In genomic region chr7:57404343-57404966, GRCh38 we compare ENCODE assay signal across 16 cellular contexts. TPM values are rescaled to one million over a fixed set of nuclear protein-coding genes. Genes with fewer than 3 reads are reported as not detected.
DNase-seq lines count a peak whose midpoint lies in the region; ATAC-seq and TF ChIP-seq lines count a peak whose summit lies in the region.
"Had no signal": no experiment of that assay in that cellular context is flagged by ENCODE, and none has a peak within 500 bp of the region (broad histone marks: within the 10 kb centered on the region; RNA-seq: fewer than 3 reads in every experiment).

No MANE protein-coding gene starts in this region.

- no peaks in the 10 kb centered on the region for H3K27me3 ChIP-seq in rectal smooth muscle tissue (ENCODE audit: control insufficient read depth, insufficient read depth, low read length)

- DNase-seq in H4 (ENCODE audit: low spot score) (peak; percentile 90), inferior parietal cortex (ENCODE audit: extremely low spot score) (peak; percentile 2), DMS53 treated with DMSO at 0.1 percent for 48 hours (lab: John Stamatoyannopoulos, UW; ENCODE audit: unreplicated experiment) (no peak)
- DNase-seq: activated CD4-positive, alpha-beta T cell treated with anti-CD3 and anti-CD28 coated beads for 1 hour; activated T-cell treated with anti-CD3 and anti-CD28 coated beads, Interleukin-2, amount 50 U/mL, for 4 hours; effector memory CD8-positive, alpha-beta T cell; HCEC 1CT; IMR-90; NCI-H1694; stimulated activated CD4-positive, alpha-beta T cell treated with anti-CD3 and anti-CD28 coated beads, Interleukin-1b, Interleukin-23, amount 100 ng/mL, for 48 hours had no signal

- ATAC-seq in SK-N-SH treated with all-trans-retinoic acid at 6 μM for 48 hours = peak; percentile 92
- no peak for ATAC-seq in activated CD4-positive, CD25-positive, alpha-beta regulatory T cell treated with anti-CD3 and anti-CD28 coated beads, Interleukin-2, amount 50 U/mL, for 24 hours
- ATAC-seq in HG03439 (IDR thresholded peaks at IDR 0.05; ENCODE audit: unreplicated experiment) = no peak
- no peak for ATAC-seq in HG03469 (IDR thresholded peaks at IDR 0.05; ENCODE audit: unreplicated experiment)
- ATAC-seq: activated T-cell treated with anti-CD3 and anti-CD28 coated beads, Interleukin-2, amount 50 U/mL, for 4 hours; effector memory CD8-positive, alpha-beta T cell had no signal

- no peak overlapping the region for H3K9ac ChIP-seq in rectal smooth muscle tissue (ENCODE audit: low read length)

- H3K27ac ChIP-seq in rectal smooth muscle tissue (ENCODE audit: low read depth, low read length) = peak overlapping the region; percentile 66

- H3K36me3 ChIP-seq in rectal smooth muscle tissue (ENCODE audit: control insufficient read depth, insufficient read depth, low read length) = no peaks in the 10 kb centered on the region

- H3K4me1 ChIP-seq in rectal smooth muscle tissue (ENCODE audit: control insufficient read depth, insufficient read depth, low read length) = no peaks in the 10 kb centered on the region

- H3K4me3 ChIP-seq in rectal smooth muscle tissue (ENCODE audit: low read length) = peak overlapping the region; percentile 71

TF ChIP-seq in SK-N-SH treated with all-trans-retinoic acid at 6 μM for 48 hours, 23 proteins besides CTCF, POLR2A, EP300 and RAD21:
- TF ChIP-seq ZNF70 (CRISPR knock-in tag; IDR thresholded peaks at IDR 0.05) (no peak), ZFP3 (CRISPR knock-in tag; IDR thresholded peaks at IDR 0.05) (no peak), ESRRG (CRISPR knock-in tag; IDR thresholded peaks at IDR 0.05) (no peak), ARNTL (CRISPR knock-in tag; IDR thresholded peaks at IDR 0.05; ENCODE audit: borderline replicate concordance, low read depth) (no peak), CSDC2 (CRISPR knock-in tag; IDR thresholded peaks at IDR 0.05) (no peak), TOX (CRISPR knock-in tag; IDR thresholded peaks at IDR 0.05; ENCODE audit: borderline replicate concordance) (no peak), ZFP30 (CRISPR knock-in tag; IDR thresholded peaks at IDR 0.05) (no peak), ZNF565 (CRISPR knock-in tag; conservative IDR thresholded peaks at IDR 0.05; ENCODE audit: low read depth) (no peak), BACH2 (CRISPR knock-in tag; IDR thresholded peaks at IDR 0.05; ENCODE audit: borderline replicate concordance) (no peak), SNAI2 (CRISPR knock-in tag; IDR thresholded peaks at IDR 0.05) (no peak), ISL1 (CRISPR knock-in tag; IDR thresholded peaks at IDR 0.05) (no peak), RARB (CRISPR knock-in tag; IDR thresholded peaks at IDR 0.05) (no peak), TCF4 (CRISPR knock-in tag; IDR thresholded peaks at IDR 0.05; ENCODE audit: borderline replicate concordance) (no peak)
- TF ChIP-seq, protein P1, sequence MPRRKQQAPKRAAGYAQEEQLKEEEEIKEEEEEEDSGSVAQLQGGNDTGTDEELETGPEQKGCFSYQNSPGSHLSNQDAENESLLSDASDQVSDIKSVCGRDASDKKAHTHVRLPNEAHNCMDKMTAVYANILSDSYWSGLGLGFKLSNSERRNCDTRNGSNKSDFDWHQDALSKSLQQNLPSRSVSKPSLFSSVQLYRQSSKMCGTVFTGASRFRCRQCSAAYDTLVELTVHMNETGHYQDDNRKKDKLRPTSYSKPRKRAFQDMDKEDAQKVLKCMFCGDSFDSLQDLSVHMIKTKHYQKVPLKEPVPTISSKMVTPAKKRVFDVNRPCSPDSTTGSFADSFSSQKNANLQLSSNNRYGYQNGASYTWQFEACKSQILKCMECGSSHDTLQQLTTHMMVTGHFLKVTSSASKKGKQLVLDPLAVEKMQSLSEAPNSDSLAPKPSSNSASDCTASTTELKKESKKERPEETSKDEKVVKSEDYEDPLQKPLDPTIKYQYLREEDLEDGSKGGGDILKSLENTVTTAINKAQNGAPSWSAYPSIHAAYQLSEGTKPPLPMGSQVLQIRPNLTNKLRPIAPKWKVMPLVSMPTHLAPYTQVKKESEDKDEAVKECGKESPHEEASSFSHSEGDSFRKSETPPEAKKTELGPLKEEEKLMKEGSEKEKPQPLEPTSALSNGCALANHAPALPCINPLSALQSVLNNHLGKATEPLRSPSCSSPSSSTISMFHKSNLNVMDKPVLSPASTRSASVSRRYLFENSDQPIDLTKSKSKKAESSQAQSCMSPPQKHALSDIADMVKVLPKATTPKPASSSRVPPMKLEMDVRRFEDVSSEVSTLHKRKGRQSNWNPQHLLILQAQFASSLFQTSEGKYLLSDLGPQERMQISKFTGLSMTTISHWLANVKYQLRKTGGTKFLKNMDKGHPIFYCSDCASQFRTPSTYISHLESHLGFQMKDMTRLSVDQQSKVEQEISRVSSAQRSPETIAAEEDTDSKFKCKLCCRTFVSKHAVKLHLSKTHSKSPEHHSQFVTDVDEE (CRISPR knock-in tag; IDR thresholded peaks at IDR 0.05) = no peak
- TF ChIP-seq, protein P2, sequence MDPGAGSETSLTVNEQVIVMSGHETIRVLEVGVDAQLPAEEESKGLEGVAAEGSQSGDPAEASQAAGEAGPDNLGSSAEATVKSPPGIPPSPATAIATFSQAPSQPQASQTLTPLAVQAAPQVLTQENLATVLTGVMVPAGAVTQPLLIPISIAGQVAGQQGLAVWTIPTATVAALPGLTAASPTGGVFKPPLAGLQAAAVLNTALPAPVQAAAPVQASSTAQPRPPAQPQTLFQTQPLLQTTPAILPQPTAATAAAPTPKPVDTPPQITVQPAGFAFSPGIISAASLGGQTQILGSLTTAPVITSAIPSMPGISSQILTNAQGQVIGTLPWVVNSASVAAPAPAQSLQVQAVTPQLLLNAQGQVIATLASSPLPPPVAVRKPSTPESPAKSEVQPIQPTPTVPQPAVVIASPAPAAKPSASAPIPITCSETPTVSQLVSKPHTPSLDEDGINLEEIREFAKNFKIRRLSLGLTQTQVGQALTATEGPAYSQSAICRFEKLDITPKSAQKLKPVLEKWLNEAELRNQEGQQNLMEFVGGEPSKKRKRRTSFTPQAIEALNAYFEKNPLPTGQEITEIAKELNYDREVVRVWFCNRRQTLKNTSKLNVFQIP (CRISPR knock-in tag; IDR thresholded peaks at IDR 0.05; ENCODE audit: borderline replicate concordance, low read depth) = no peak
- TF ChIP-seq, protein P3, sequence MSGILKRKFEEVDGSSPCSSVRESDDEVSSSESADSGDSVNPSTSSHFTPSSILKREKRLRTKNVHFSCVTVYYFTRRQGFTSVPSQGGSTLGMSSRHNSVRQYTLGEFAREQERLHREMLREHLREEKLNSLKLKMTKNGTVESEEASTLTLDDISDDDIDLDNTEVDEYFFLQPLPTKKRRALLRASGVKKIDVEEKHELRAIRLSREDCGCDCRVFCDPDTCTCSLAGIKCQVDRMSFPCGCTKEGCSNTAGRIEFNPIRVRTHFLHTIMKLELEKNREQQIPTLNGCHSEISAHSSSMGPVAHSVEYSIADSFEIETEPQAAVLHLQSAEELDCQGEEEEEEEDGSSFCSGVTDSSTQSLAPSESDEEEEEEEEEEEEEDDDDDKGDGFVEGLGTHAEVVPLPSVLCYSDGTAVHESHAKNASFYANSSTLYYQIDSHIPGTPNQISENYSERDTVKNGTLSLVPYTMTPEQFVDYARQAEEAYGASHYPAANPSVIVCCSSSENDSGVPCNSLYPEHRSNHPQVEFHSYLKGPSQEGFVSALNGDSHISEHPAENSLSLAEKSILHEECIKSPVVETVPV (CRISPR knock-in tag; IDR thresholded peaks at IDR 0.05) = no peak

RNA-seq across cellular contexts. Expression of gene ZNF716, which starts 45.5 kb away (rescaled TPM):
- 0.53 and 0.68 TPM in 2 replicates for total RNA-seq in H4 (2014; rRNA removed; shearing (Covaris generic))
- total RNA-seq: activated T-cell treated with anti-CD3 and anti-CD28 coated beads, Interleukin-2, amount 50 U/mL, for 4 hours; astrocyte; IMR-90 had no signal
